In genomic region chrX:73847991-73848390, GRCh38 we compare ENCODE assay signal across 21 cellular contexts. TPM values are rescaled to one million over a fixed set of nuclear protein-coding genes. Genes with fewer than 3 reads are reported as not detected.
A peak's percentile ranks its signal among the peaks of the same experiment; 100 is the strongest.
DNase-seq lines count a peak whose midpoint lies in the region; ATAC-seq and TF ChIP-seq lines count a peak whose summit lies in the region.
"Had no signal": no experiment of that assay in that cellular context is flagged by ENCODE, and none has a peak within 500 bp of the region (broad histone marks: within the 10 kb centered on the region; RNA-seq: fewer than 3 reads in every experiment).

No MANE protein-coding gene starts in this region.

- in situ Hi-C loops in ACHN (cut with HindIII; ENCODE audit: low pct_ligation_motif_present, low pct_unique_long_range_greater_than_20kb, low sequenced_read_pairs) = no loop called here

- no peak overlapping the region for H3K4me3 ChIP-seq in CD4-positive, alpha-beta memory T cell (ENCODE audit: low read length in 2 of 2)
- H3K4me3 ChIP-seq in HEK293 (ENCODE audit: low read depth, low read length) = peak overlapping the region; percentile 79
- H3K4me3 ChIP-seq in adipocyte (ENCODE audit: low read length) = peak overlapping the region; percentile 79
- H3K4me3 ChIP-seq in fibroblast of villous mesenchyme (ENCODE audit: low read depth, low read length) = no peak overlapping the region
- no peak overlapping the region for H3K4me3 ChIP-seq in left ventricle myocardium inferior
- H3K4me3 ChIP-seq in left lung = no peak overlapping the region
- H3K4me3 ChIP-seq: cardiac muscle cell, transverse colon had no signal

- no peak for ATAC-seq in left lung
- ATAC-seq: activated T-cell treated with anti-CD3 and anti-CD28 coated beads, Interleukin-2, amount 50 U/mL, for 72 hours; effector memory CD8-positive, alpha-beta T cell; stimulated activated effector memory CD8-positive, alpha-beta T cell treated with anti-CD3 and anti-CD28 coated beads, Interleukin-12 subunit alpha, Interleukin-12 subunit beta, amount 100 ng/mL, for 72 hours had no signal

- peak overlapping the region in 5 of 8 donors; percentile 46 to 74 (median 61) for H3K4me3 Mint-ChIP-seq in CD4-positive, alpha-beta memory T cell
- H3K4me3 Mint-ChIP-seq: activated naive CD8-positive, alpha-beta T cell treated with anti-CD3 and anti-CD28 coated beads for 36 hours; effector memory CD8-positive, alpha-beta T cell; stimulated activated effector memory CD8-positive, alpha-beta T cell treated with anti-CD3 and anti-CD28 coated beads, Interleukin-12 subunit alpha, Interleukin-12 subunit beta, amount 100 ng/mL, for 72 hours had no signal

- intact Hi-C loops in CD4-positive, alpha-beta memory T cell (cut with micrococcal nuclease) = no loop called here
- intact Hi-C loops in left ventricle myocardium inferior (cut with micrococcal nuclease) (no loop called here), left lung (cut with DNase I) (no loop called here)

- POLR2A ChIA-PET in CD4-positive, alpha-beta memory T cell (lab: Charles Lee; ENCODE audit: partially characterized antibody) = no interaction called here
- POLR2A ChIA-PET in HEK293 (lab: Yijun Ruan, JAX) = interaction anchor here (0.6 to 6.3 kb wide), 7 partner anchors 8 to 160 kb away, joined by 3 to 82 read pairs (median 10); no protein-coding TSS in a partner anchor

- no peaks in the 10 kb centered on the region for H3K36me3 Mint-ChIP-seq in CD4-positive, alpha-beta memory T cell
- H3K36me3 Mint-ChIP-seq: activated naive CD8-positive, alpha-beta T cell treated with anti-CD3 and anti-CD28 coated beads for 36 hours; stimulated activated effector memory CD8-positive, alpha-beta T cell treated with anti-CD3 and anti-CD28 coated beads, Interleukin-12 subunit alpha, Interleukin-12 subunit beta, amount 100 ng/mL, for 72 hours had no signal

- H3K9me3 Mint-ChIP-seq in CD4-positive, alpha-beta memory T cell = no peaks in the 10 kb centered on the region
- H3K9me3 Mint-ChIP-seq: activated naive CD8-positive, alpha-beta T cell treated with anti-CD3 and anti-CD28 coated beads for 36 hours; effector memory CD8-positive, alpha-beta T cell had no signal

- H3K27me3 ChIP-seq in CD4-positive, alpha-beta memory T cell (ENCODE audit: insufficient read depth, low read length) = no peaks in the 10 kb centered on the region
- no peaks in the 10 kb centered on the region for H3K27me3 ChIP-seq in adipocyte (replicated peaks; ENCODE audit: control insufficient read depth, insufficient read depth, low read length)
- H3K27me3 ChIP-seq in left ventricle myocardium inferior (ENCODE audit: low read depth) = no peaks in the 10 kb centered on the region
- H3K27me3 ChIP-seq in left lung = no peaks in the 10 kb centered on the region
- H3K27me3 ChIP-seq: cardiac muscle cell, spleen, transverse colon had no signal

- CTCF ChIA-PET in CD4-positive, alpha-beta memory T cell (lab: Charles Lee; ENCODE audit: partially characterized antibody) = no interaction called here
- CTCF ChIA-PET in HEK293 (lab: Yijun Ruan, JAX) = no interaction called here

- no peak for DNase-seq in CD4-positive, alpha-beta memory T cell
- DNase-seq in adipocyte (ENCODE audit: low read depth) (no peak), fibroblast of villous mesenchyme (ENCODE audit: low read depth) (no peak), left ventricle myocardium inferior (no peak), left lung (no peak), ACHN (no peak), NOMO-1 treated with dmso at 0.1 percent for 144 hours (lab: John Stamatoyannopoulos, UW; ENCODE audit: unreplicated experiment) (no peak)
- DNase-seq: activated naive CD8-positive, alpha-beta T cell treated with anti-CD3 and anti-CD28 coated beads for 36 hours; activated T-cell treated with anti-CD3 and anti-CD28 coated beads, Interleukin-2, amount 50 U/mL, for 72 hours; DMS153; effector memory CD8-positive, alpha-beta T cell; Kasumi-1; NCI-H187 treated with DMSO at 0.1 percent for 48 hours; NCI-H510A treated with DMSO at 0.1 percent for 48 hours; OCI-M1; spleen; transverse colon had no signal

- H3K4me1 ChIP-seq in CD4-positive, alpha-beta memory T cell (ENCODE audit: insufficient read depth, low read length) = no peaks in the 10 kb centered on the region
- peaks cover 17% of the 10 kb centered on the region for H3K4me1 ChIP-seq in HEK293 (ENCODE audit: control insufficient read depth, insufficient read depth, low read length)
- H3K4me1 ChIP-seq in adipocyte (ENCODE audit: control insufficient read depth, insufficient read depth, low read length) = no peaks in the 10 kb centered on the region
- H3K4me1 ChIP-seq in left ventricle myocardium inferior = no peaks in the 10 kb centered on the region
- no peaks in the 10 kb centered on the region for H3K4me1 ChIP-seq in left lung
- H3K4me1 ChIP-seq: parathyroid adenoma had no signal

- no peaks in the 10 kb centered on the region for H3K36me3 ChIP-seq in CD4-positive, alpha-beta memory T cell (ENCODE audit: insufficient read depth, low read length)
- H3K36me3 ChIP-seq in HEK293 (ENCODE audit: control insufficient read depth in 2 of 2, insufficient read depth in 1 of 2, low read length in 2 of 2) (peaks cover 55 to 74% of the 10 kb centered on the region in 2 experiments), adipocyte (ENCODE audit: control insufficient read depth, insufficient read depth, low read length, severe bottlenecking) (peaks cover 9% of the 10 kb centered on the region), left ventricle myocardium inferior (no peaks in the 10 kb centered on the region), left lung (no peaks in the 10 kb centered on the region)
- H3K36me3 ChIP-seq: cardiac muscle cell, transverse colon had no signal

- H3K9me3 ChIP-seq in CD4-positive, alpha-beta memory T cell (ENCODE audit: control insufficient read depth in 1 of 2, low read length in 2 of 2) = no peaks in the 10 kb centered on the region
- H3K9me3 ChIP-seq in HEK293 (ENCODE audit: control insufficient read depth, insufficient read depth, low read depth, low read length) (no peaks in the 10 kb centered on the region), adipocyte (ENCODE audit: control insufficient read depth, low read length) (no peaks in the 10 kb centered on the region), left ventricle myocardium inferior (replicated peaks) (no peaks in the 10 kb centered on the region), left lung (no peaks in the 10 kb centered on the region)
- H3K9me3 ChIP-seq: spleen, transverse colon had no signal

- no peak overlapping the region for H3K27ac ChIP-seq in CD4-positive, alpha-beta memory T cell (ENCODE audit: low read depth, low read length)
- H3K27ac ChIP-seq in HEK293 (ENCODE audit: extremely low read depth, low read depth, low read length) (peak overlapping the region; percentile 88), left ventricle myocardium inferior (replicated peaks) (no peak overlapping the region), left lung (no peak overlapping the region)
- H3K27ac ChIP-seq: cardiac muscle cell, parathyroid adenoma, spleen, transverse colon had no signal

- H3K27me3 Mint-ChIP-seq in CD4-positive, alpha-beta memory T cell = no peaks in the 10 kb centered on the region
- H3K27me3 Mint-ChIP-seq: activated naive CD8-positive, alpha-beta T cell treated with anti-CD3 and anti-CD28 coated beads for 36 hours; effector memory CD8-positive, alpha-beta T cell had no signal

- H3K4me1 Mint-ChIP-seq in CD4-positive, alpha-beta memory T cell = peaks cover 0 to 59% (median 24%) of the 10 kb centered on the region in 4 donors
- H3K4me1 Mint-ChIP-seq: activated naive CD8-positive, alpha-beta T cell treated with anti-CD3 and anti-CD28 coated beads for 36 hours; stimulated activated effector memory CD8-positive, alpha-beta T cell treated with anti-CD3 and anti-CD28 coated beads, Interleukin-12 subunit alpha, Interleukin-12 subunit beta, amount 100 ng/mL, for 72 hours had no signal

- H3K27ac Mint-ChIP-seq in CD4-positive, alpha-beta memory T cell = no peak overlapping the region
- H3K27ac Mint-ChIP-seq: activated naive CD8-positive, alpha-beta T cell treated with anti-CD3 and anti-CD28 coated beads for 36 hours; activated T-cell treated with anti-CD3 and anti-CD28 coated beads, Interleukin-2, amount 50 U/mL, for 72 hours; effector memory CD8-positive, alpha-beta T cell; stimulated activated effector memory CD8-positive, alpha-beta T cell treated with anti-CD3 and anti-CD28 coated beads, Interleukin-12 subunit alpha, Interleukin-12 subunit beta, amount 100 ng/mL, for 72 hours had no signal

- H3K9ac ChIP-seq in adipocyte (ENCODE audit: low read length) = no peak overlapping the region
- H3K9ac ChIP-seq: parathyroid adenoma had no signal

- TF ChIP-seq CTCF in HEK293 (tag by site-specific recombination; IDR thresholded peaks at IDR 0.05) (peak; percentile 38), fibroblast of villous mesenchyme (IDR thresholded peaks at IDR 0.05; ENCODE audit: insufficient read depth, low read depth, low read length) (peak; percentile 6), left ventricle myocardium inferior (IDR thresholded peaks at IDR 0.05; ENCODE audit: borderline replicate concordance) (no peak), left lung (IDR thresholded peaks at IDR 0.05) (no peak)

TF ChIP-seq in HEK293, 187 proteins besides CTCF, POLR2A, EP300 and RAD21 (continues in another document):
- TF ChIP-seq ZNF133 (tag by site-specific recombination; IDR thresholded peaks at IDR 0.05) (no peak), ZXDB (tag by site-specific recombination; IDR thresholded peaks at IDR 0.05) (0 out of 2 replicates have a peak, but pooled peaks have one; percentile 14), ZNF561 (tag by site-specific recombination; IDR thresholded peaks at IDR 0.05; ENCODE audit: borderline replicate concordance) (0 out of 2 replicates have a peak, but pooled peaks have one; percentile 8), ZNF791 (tag by site-specific recombination; IDR thresholded peaks at IDR 0.05) (no peak), ZNF529 (tag by site-specific recombination; IDR thresholded peaks at IDR 0.05; ENCODE audit: insufficient replicate concordance) (no peak), ZNF654 (tag by site-specific recombination; IDR thresholded peaks at IDR 0.05; ENCODE audit: low read depth) (peak; percentile 11; the same call in 1 of the 2 replicates)
- TF ChIP-seq, protein P1, sequence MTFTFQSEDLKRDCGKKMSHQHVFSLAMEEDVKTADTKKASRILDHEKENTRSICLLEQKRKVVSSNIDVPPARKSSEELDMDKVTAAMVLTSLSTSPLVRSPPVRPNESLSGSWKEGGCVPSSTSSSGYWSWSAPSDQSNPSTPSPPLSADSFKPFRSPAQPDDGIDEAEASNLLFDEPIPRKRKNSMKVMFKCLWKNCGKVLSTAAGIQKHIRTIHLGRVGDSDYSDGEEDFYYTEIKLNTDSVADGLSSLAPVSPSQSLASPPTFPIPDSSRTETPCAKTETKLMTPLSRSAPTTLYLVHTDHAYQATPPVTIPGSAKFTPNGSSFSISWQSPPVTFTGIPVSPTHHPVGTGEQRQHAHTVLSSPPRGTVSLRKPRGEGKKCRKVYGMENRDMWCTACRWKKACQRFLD (tag by site-specific recombination; IDR thresholded peaks at IDR 0.05) = no peak

RNA-seq across cellular contexts. Expression of gene XIST, which starts 4.5 kb away (rescaled TPM):
- not detected for total RNA-seq in CD4-positive, alpha-beta memory T cell
- 10 to 100 TPM in 1 of 2 donors, 1 to 10 TPM in 1; 8.1 to 13.0 TPM for polyA plus RNA-seq in CD4-positive, alpha-beta memory T cell
- total RNA-seq in fibroblast of villous mesenchyme (88.5 and 115 TPM in 2 replicates), left ventricle myocardium inferior (0.27 TPM), left lung (100 to 1,000 TPM in 1 of 2 donors, under 1 TPM in 1; 0.10 to 206 TPM)
- total RNA-seq: activated naive CD8-positive, alpha-beta T cell treated with anti-CD3 and anti-CD28 coated beads for 36 hours; cardiac muscle cell had no signal
- polyA plus RNA-seq: cardiac muscle cell had no signal

Comparison
In these comparisons a context has a peak if more than half of its experiments do, and no peak if none do; other contexts are left out.
1. H3K4me3 ChIP-seq: peak in HEK293 (single experiment) and adipocyte (single experiment); none in CD4-positive, alpha-beta memory T cell (0 of 2), fibroblast of villous mesenchyme (single experiment), left ventricle myocardium inferior (single experiment) and left lung (0 of 2).
2. CTCF ChIP-seq: peak in HEK293 (single experiment) and fibroblast of villous mesenchyme (single experiment); none in left ventricle myocardium inferior (single experiment) and left lung (0 of 2).